In the genomic region with DNA sequence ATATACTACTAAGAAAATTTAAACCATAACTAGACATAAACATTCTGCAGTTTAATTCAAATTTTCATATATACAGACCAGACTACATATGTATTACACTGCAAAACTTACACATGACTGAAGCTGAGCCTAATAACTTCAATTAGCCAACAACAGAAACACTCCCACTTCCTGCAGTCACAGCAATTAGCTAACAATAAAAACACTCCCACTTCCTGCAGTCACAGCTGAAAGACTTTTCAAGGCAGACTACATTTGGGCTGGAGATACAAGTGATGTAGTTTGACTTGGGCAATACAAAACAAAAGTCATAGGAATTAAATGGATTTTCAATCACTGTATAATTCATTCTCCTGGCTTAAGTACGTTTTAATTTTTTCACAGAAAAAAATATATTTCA, we compare ENCODE assay signal across 8 cellular contexts. TPM values are rescaled to one million over a fixed set of nuclear protein-coding genes. Genes with fewer than 3 reads are reported as not detected.
DNase-seq lines count a peak whose midpoint lies in the region; TF ChIP-seq lines count a peak whose summit lies in the region.

No MANE protein-coding gene starts in this region.

- DNase-seq in activated naive CD4-positive, alpha-beta T cell (lab: John Stamatoyannopoulos, UW): no peak
- DNase-seq in SKM-1 treated with dmso at 0.1 percent for 144 hours (lab: John Stamatoyannopoulos, UW; ENCODE audit: unreplicated experiment) (peak; percentile 65), glutamatergic neuron (no peak), vagina (ENCODE audit: extremely low spot score in 2 of 2) (no peak), cerebellar cortex (ENCODE audit: low spot score) (no peak), NCI-H226 (no peak), tibial artery (no peak)

- H3K36me3 Mint-ChIP-seq in activated naive CD4-positive, alpha-beta T cell treated with anti-CD3 and anti-CD28 coated beads, Interleukin-2, amount 50 U/mL, for 24 hours: peaks cover 21% of the 10 kb centered on the region
- no peaks in the 10 kb centered on the region for H3K36me3 Mint-ChIP-seq in glutamatergic neuron (ENCODE audit: unreplicated experiment)

- no peaks in the 10 kb centered on the region for H3K27me3 Mint-ChIP-seq in activated naive CD4-positive, alpha-beta T cell treated with anti-CD3 and anti-CD28 coated beads, Interleukin-2, amount 50 U/mL, for 24 hours
- no peaks in the 10 kb centered on the region for H3K27me3 Mint-ChIP-seq in glutamatergic neuron (ENCODE audit: unreplicated experiment)

- no peaks in the 10 kb centered on the region for H3K9me3 ChIP-seq in vagina
- no peaks in the 10 kb centered on the region for H3K9me3 ChIP-seq in tibial artery

- no peak overlapping the region for H3K4me3 ChIP-seq in vagina
- no peak overlapping the region for H3K4me3 ChIP-seq in tibial artery

- H3K4me1 ChIP-seq in vagina (peaks cover 17% of the 10 kb centered on the region), tibial artery (peaks cover 0 to 6% (median 3%) of the 10 kb centered on the region in 4 donors)

- intact Hi-C loops in vagina (cut with DNase I): no loop called here
- intact Hi-C loops in tibial artery (cut with DNase I; ENCODE audit: low total_unique reads): loop anchor here (5.0 kb wide), 1 partner anchor 340 kb away; no protein-coding TSS in a partner anchor

- peaks cover 44% of the 10 kb centered on the region for H3K4me1 Mint-ChIP-seq in activated naive CD4-positive, alpha-beta T cell treated with anti-CD3 and anti-CD28 coated beads, Interleukin-2, amount 50 U/mL, for 24 hours
- H3K4me1 Mint-ChIP-seq in glutamatergic neuron (ENCODE audit: low read depth, unreplicated experiment): peaks cover 14% of the 10 kb centered on the region

- peak overlapping the region; percentile 53 for H3K4me3 Mint-ChIP-seq in activated naive CD4-positive, alpha-beta T cell treated with anti-CD3 and anti-CD28 coated beads, Interleukin-2, amount 50 U/mL, for 24 hours
- H3K4me3 Mint-ChIP-seq in glutamatergic neuron (ENCODE audit: unreplicated experiment): peak overlapping the region; percentile 55

- TF ChIP-seq POLR2A in vagina (IDR thresholded peaks at IDR 0.05): no peak

- TF ChIP-seq CTCF in glutamatergic neuron (IDR thresholded peaks at IDR 0.05; ENCODE audit: partially characterized antibody, unreplicated experiment) (no peak), vagina (IDR thresholded peaks at IDR 0.05) (no peak), tibial artery (IDR thresholded peaks at IDR 0.05) (no peak)

- H3K27ac ChIP-seq in vagina (peak overlapping the region; percentile 45), tibial artery (no peak overlapping the region)

- H3K27ac Mint-ChIP-seq in activated naive CD4-positive, alpha-beta T cell treated with anti-CD3 and anti-CD28 coated beads, Interleukin-2, amount 50 U/mL, for 24 hours: peak overlapping the region; percentile 80
- peak overlapping the region; percentile 76 for H3K27ac Mint-ChIP-seq in glutamatergic neuron (ENCODE audit: unreplicated experiment)

- no peaks in the 10 kb centered on the region for H3K9me3 Mint-ChIP-seq in activated naive CD4-positive, alpha-beta T cell treated with anti-CD3 and anti-CD28 coated beads, Interleukin-2, amount 50 U/mL, for 24 hours
- H3K9me3 Mint-ChIP-seq in glutamatergic neuron (ENCODE audit: unreplicated experiment): no peaks in the 10 kb centered on the region

- peaks cover 6 to 46% of the 10 kb centered on the region in 2 donors for H3K36me3 ChIP-seq in vagina
- H3K36me3 ChIP-seq in tibial artery: peaks cover 43 to 80% (median 67%) of the 10 kb centered on the region in 3 donors

- H3K27me3 ChIP-seq in vagina (no peaks in the 10 kb centered on the region), tibial artery (no peaks in the 10 kb centered on the region)

RNA-seq across cellular contexts. Expression of gene TM2D3, which starts 10.3 kb away (rescaled TPM):
- total RNA-seq in glutamatergic neuron (ENCODE audit: unreplicated experiment) (58.6 TPM), vagina (39.0 TPM)
